ENCODE assay signal across 8 cellular contexts in the genomic region with DNA sequence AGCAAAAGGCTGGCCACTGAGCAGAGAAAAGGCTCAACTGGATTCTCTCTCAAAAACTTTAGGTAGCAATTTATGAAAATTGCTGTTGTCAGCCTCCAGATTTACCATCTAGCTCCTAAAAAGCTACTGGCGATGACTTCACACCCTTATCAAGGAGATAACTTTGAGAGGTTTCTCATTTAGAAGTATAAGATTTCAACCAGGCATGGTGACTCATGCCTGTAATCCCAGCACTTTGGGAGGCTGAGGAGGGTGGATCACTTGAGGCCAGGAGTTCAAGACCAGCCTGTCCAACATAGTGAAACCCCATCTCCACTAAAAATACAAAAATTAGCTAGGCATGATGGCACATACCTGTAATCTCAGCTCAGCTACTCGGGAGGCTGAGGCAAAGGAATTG. TPM values are rescaled to one million over a fixed set of nuclear protein-coding genes. Genes with fewer than 3 reads are reported as not detected.
"Had no signal": no experiment of that assay in that cellular context is flagged by ENCODE, and none has a peak within 500 bp of the region (broad histone marks: within the 10 kb centered on the region; RNA-seq: fewer than 3 reads in every experiment).

No MANE protein-coding gene starts in this region.

RNA-seq across cellular contexts. Expression of gene SPZ1, which starts 49.3 kb away (rescaled TPM):
- total RNA-seq: frontal cortex; left ventricle myocardium superior; omental fat pad; prostate gland; right cardiac atrium; suprapubic skin; T-helper 2 cell treated with Interferon-gamma antibody and Interleukin-4, amounts not matched to agents 100 ng/mL and 5 ng/mL, for 36 hours; upper lobe of left lung had no signal
- polyA plus RNA-seq: right cardiac atrium had no signal
